Comparison of ENCODE assay signal across 1 cellular context in the genomic region with DNA sequence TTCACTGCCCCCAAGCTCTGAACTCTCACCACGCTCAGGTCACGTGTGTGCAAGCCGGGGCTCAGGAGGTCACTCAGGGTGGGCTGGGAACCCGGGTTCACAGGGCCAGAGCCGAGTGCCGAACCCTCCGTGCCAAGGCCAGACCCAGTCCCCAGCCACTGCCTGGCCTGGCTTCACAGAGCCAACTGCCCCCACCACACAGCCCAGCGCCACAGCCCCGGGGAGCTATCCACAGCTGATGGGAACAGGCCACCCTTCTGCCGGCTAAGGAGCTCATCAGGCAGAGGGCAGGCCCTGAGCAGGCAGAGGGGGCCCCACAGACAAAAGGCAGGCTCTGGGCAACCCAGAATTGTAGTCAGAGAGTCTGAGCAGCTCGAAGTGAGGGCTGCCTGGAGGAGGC.
TF ChIP-seq lines count a peak whose summit lies in the region.

No MANE protein-coding gene starts in this region.

TF ChIP-seq in H1, 55 proteins besides CTCF, POLR2A, EP300 and RAD21 (continued from another document):
- TF ChIP-seq NRF1 (IDR thresholded peaks at IDR 0.05; ENCODE audit: low read depth, low read length) = no peak
